ENCODE assay signal across 14 cellular contexts in genomic region chr21:37459575-37459974, GRCh38.
A peak's percentile ranks its signal among the peaks of the same experiment; 100 is the strongest.
DNase-seq lines count a peak whose midpoint lies in the region; ATAC-seq and TF ChIP-seq lines count a peak whose summit lies in the region.
"Had no signal": no experiment of that assay in that cellular context is flagged by ENCODE, and none has a peak within 500 bp of the region (broad histone marks: within the 10 kb centered on the region; RNA-seq: fewer than 3 reads in every experiment).

No MANE protein-coding gene starts in this region.

- peaks cover 3 to 25% of the 10 kb centered on the region in 2 donors for H3K4me1 ChIP-seq in breast epithelium
- peaks cover 60% of the 10 kb centered on the region for H3K4me1 ChIP-seq in skeletal muscle satellite cell (ENCODE audit: control insufficient read depth, insufficient read depth, low read length)

- H3K27me3 Mint-ChIP-seq in MCF 10A (ENCODE audit: insufficient read depth, unreplicated experiment), result no peaks in the 10 kb centered on the region

- no peak overlapping the region for H3K27ac Mint-ChIP-seq in MCF 10A (ENCODE audit: low read depth, unreplicated experiment)

- H3K9me3 ChIP-seq in breast epithelium (no peaks in the 10 kb centered on the region), skeletal muscle satellite cell (replicated peaks; ENCODE audit: low read length) (no peaks in the 10 kb centered on the region)
- H3K9me3 ChIP-seq: HAP-1, upper lobe of left lung had no signal

- H3K4me3 ChIP-seq in breast epithelium (no peak overlapping the region), fibroblast of pulmonary artery (replicated peaks; ENCODE audit: low read depth, low read length) (no peak overlapping the region), skeletal muscle satellite cell (ENCODE audit: low read length) (peak overlapping the region; percentile 34)
- H3K4me3 ChIP-seq: HAP-1, upper lobe of left lung had no signal

- TF ChIP-seq POLR2A in breast epithelium (IDR thresholded peaks at IDR 0.05), result no peak

- H3K9me3 Mint-ChIP-seq in MCF 10A (ENCODE audit: unreplicated experiment), result no peaks in the 10 kb centered on the region

- H3K36me3 Mint-ChIP-seq in MCF 10A (ENCODE audit: insufficient read depth, unreplicated experiment), result peaks cover 11% of the 10 kb centered on the region

- H3K27me3 ChIP-seq in breast epithelium, result no peaks in the 10 kb centered on the region
- no peaks in the 10 kb centered on the region for H3K27me3 ChIP-seq in skeletal muscle satellite cell (ENCODE audit: control insufficient read depth, insufficient read depth, low read length)
- H3K27me3 ChIP-seq: upper lobe of left lung had no signal

- no peak for TF ChIP-seq CTCF in MCF 10A (IDR thresholded peaks at IDR 0.05; ENCODE audit: unreplicated experiment)
- no peak for TF ChIP-seq CTCF in breast epithelium (IDR thresholded peaks at IDR 0.05)
- no peak for TF ChIP-seq CTCF in fibroblast of pulmonary artery (IDR thresholded peaks at IDR 0.05; ENCODE audit: low read length, missing control alignments)

- peaks cover 44% of the 10 kb centered on the region for H3K4me1 Mint-ChIP-seq in MCF 10A (ENCODE audit: insufficient read depth, unreplicated experiment)

- POLR2A ChIA-PET in MCF 10A (lab: Yijun Ruan, JAX), result no interaction called here

- H3K36me3 ChIP-seq in breast epithelium (no peaks in the 10 kb centered on the region), skeletal muscle satellite cell (ENCODE audit: insufficient read depth, low read length) (no peaks in the 10 kb centered on the region)
- H3K36me3 ChIP-seq: HAP-1, upper lobe of left lung had no signal

- ATAC-seq in SK-N-SH treated with all-trans-retinoic acid at 6 μM for 48 hours, result peak; percentile 95
- ATAC-seq in GM21737 (IDR thresholded peaks at IDR 0.05; ENCODE audit: unreplicated experiment), result no peak
- no peak for ATAC-seq in GM21447 (IDR thresholded peaks at IDR 0.05; ENCODE audit: unreplicated experiment)

- no TSS peak for BruUV-seq in MCF 10A (replicated peaks; lab: Mats Ljungman, UMichigan)

- peak; percentile 6 for DNase-seq in MCF 10A (ENCODE audit: unreplicated experiment)
- no peak for DNase-seq in breast epithelium (ENCODE audit: low spot score in 2 of 2)
- DNase-seq in fibroblast of pulmonary artery (ENCODE audit: low read depth), result peak; percentile 45
- DNase-seq in activated CD4-positive, CD25-positive, alpha-beta regulatory T cell treated with anti-CD3 and anti-CD28 coated beads, Interleukin-2, amount 50 U/mL, for 72 hours, result no peak
- DNase-seq: activated gamma-delta T cell; DND-41; NCI-H187; stimulated activated CD4-positive, alpha-beta T cell treated with anti-CD3 and anti-CD28 coated beads, Interleukin-12 subunit alpha, Interleukin-12 subunit beta, amount 100 ng/mL, for 4 hours; upper lobe of left lung had no signal

- CTCF ChIA-PET in MCF 10A (lab: Yijun Ruan, JAX), result no interaction called here

- no peak overlapping the region for H3K4me3 Mint-ChIP-seq in MCF 10A (ENCODE audit: unreplicated experiment)

- no peak overlapping the region for H3K27ac ChIP-seq in breast epithelium

- intact Hi-C loops in MCF 10A (cut with micrococcal nuclease), result loop anchor here (2.0 kb wide), 1 partner anchor 209 kb away; no protein-coding TSS in a partner anchor
- intact Hi-C loops in breast epithelium (cut with DNase I; ENCODE audit: low total_unique reads), result no loop called here

- peak overlapping the region; percentile 8 for H3K9ac ChIP-seq in skeletal muscle satellite cell (ENCODE audit: low read depth, low read length)

- peak overlapping the region; percentile 66 for H3K4me2 ChIP-seq in skeletal muscle satellite cell (ENCODE audit: low read length)

TF ChIP-seq in SK-N-SH treated with all-trans-retinoic acid at 6 μM for 48 hours, 23 proteins besides CTCF, POLR2A, EP300 and RAD21:
- TF ChIP-seq CSRNP3 (CRISPR knock-in tag; IDR thresholded peaks at IDR 0.05) (no peak), ZFP3 (CRISPR knock-in tag; IDR thresholded peaks at IDR 0.05) (no peak), ZFP30 (CRISPR knock-in tag; IDR thresholded peaks at IDR 0.05) (no peak), TSHZ2 (CRISPR knock-in tag; IDR thresholded peaks at IDR 0.05) (no peak), ESRRG (CRISPR knock-in tag; IDR thresholded peaks at IDR 0.05) (no peak), CSDC2 (CRISPR knock-in tag; IDR thresholded peaks at IDR 0.05) (no peak), ISL1 (CRISPR knock-in tag; IDR thresholded peaks at IDR 0.05) (peak; percentile 67)

Comparison
In these comparisons a context has a peak if more than half of its experiments do, and no peak if none do; other contexts are left out.
1. DNase-seq: peak in MCF 10A (single experiment) and fibroblast of pulmonary artery (single experiment); none in breast epithelium (0 of 2) and activated CD4-positive, CD25-positive, alpha-beta regulatory T cell treated with anti-CD3 and anti-CD28 coated beads, Interleukin-2, amount 50 U/mL, for 72 hours (single experiment).